ENCODE assay signal across 8 cellular contexts in the genomic region with DNA sequence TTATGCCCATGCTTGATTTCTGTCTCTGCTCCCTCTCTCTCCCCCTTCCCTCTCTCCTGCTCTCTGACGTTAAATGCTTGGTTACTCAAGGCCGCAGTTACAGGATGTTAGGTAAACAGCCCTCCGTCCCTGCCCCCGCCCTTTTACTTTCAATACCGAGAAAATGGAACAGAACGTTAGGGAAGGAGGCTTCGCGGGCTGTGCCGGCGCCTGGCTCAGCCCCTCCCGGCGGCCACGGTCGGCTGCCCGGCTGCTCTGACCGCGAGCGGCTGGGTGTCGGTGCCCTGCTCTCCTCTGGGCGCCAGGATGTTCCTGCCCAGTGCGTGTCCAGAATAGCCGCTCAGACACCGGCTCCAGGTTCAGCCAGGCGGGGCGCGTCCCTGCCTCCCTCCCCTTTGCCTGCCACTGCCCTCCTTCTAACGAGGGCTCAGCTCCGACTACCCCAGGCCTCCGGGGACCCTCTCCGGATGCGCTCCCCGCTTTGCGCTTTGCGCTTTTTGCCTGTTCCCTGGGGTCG.
DNase-seq lines count a peak whose midpoint lies in the region; ATAC-seq and TF ChIP-seq lines count a peak whose summit lies in the region.

No MANE protein-coding gene starts in this region.

- no peak for TF ChIP-seq CTCF in mesothelial cell of epicardium (IDR thresholded peaks at IDR 0.05; ENCODE audit: unreplicated experiment)

- H3K36me3 Mint-ChIP-seq in dendritic cell treated with granulocyte-macrophage colony-stimulating factor and Interleukin-4, amounts not matched to agents 40 ng/mL and 50 ng/mL, for 4 days (ENCODE audit: low read depth): no peaks in the 10 kb centered on the region
- no peaks in the 10 kb centered on the region for H3K36me3 Mint-ChIP-seq in mesothelial cell of epicardium

- DNase-seq in AG08395 (ENCODE audit: low spot score) (peak; percentile 33), NCI-H748 (lab: John Stamatoyannopoulos, UW; ENCODE audit: unreplicated experiment) (peak; percentile 82), mesothelial cell of epicardium (ENCODE audit: low spot score in 2 of 2, unreplicated experiment in 2 of 2) (peak in 1 of 2 experiments; percentile 49), OCI-M2 (lab: John Stamatoyannopoulos, UW; ENCODE audit: unreplicated experiment) (no peak)

- intact Hi-C loops in dendritic cell treated with granulocyte-macrophage colony-stimulating factor and Interleukin-4, amounts not matched to agents 40 ng/mL and 50 ng/mL, for 4 days (cut with micrococcal nuclease): no loop called here

- H3K27ac Mint-ChIP-seq in dendritic cell treated with granulocyte-macrophage colony-stimulating factor and Interleukin-4, amounts not matched to agents 40 ng/mL and 50 ng/mL, for 4 days: no peak overlapping the region
- H3K27ac Mint-ChIP-seq in mesothelial cell of epicardium: no peak overlapping the region

- ATAC-seq in GM18505 (IDR thresholded peaks at IDR 0.05; ENCODE audit: unreplicated experiment) (peak; percentile 86), HG03025 (IDR thresholded peaks at IDR 0.05; ENCODE audit: low FRiP score, unreplicated experiment) (peak; percentile 78), HG03439 (IDR thresholded peaks at IDR 0.05; ENCODE audit: unreplicated experiment) (no peak)

- H3K4me3 Mint-ChIP-seq in dendritic cell treated with granulocyte-macrophage colony-stimulating factor and Interleukin-4, amounts not matched to agents 40 ng/mL and 50 ng/mL, for 4 days: peak overlapping the region; percentile 49
- H3K4me3 Mint-ChIP-seq in mesothelial cell of epicardium: peak overlapping the region; percentile 60

- peaks cover 19% of the 10 kb centered on the region for H3K27me3 Mint-ChIP-seq in dendritic cell treated with granulocyte-macrophage colony-stimulating factor and Interleukin-4, amounts not matched to agents 40 ng/mL and 50 ng/mL, for 4 days
- peaks cover 42% of the 10 kb centered on the region for H3K27me3 Mint-ChIP-seq in mesothelial cell of epicardium (ENCODE audit: low read depth)

- TF ChIP-seq POLR2A in GM18505 (IDR thresholded peaks at IDR 0.05; ENCODE audit: borderline replicate concordance, extremely low read depth, insufficient read depth, insufficient read length): no peak

- H3K4me1 Mint-ChIP-seq in dendritic cell treated with granulocyte-macrophage colony-stimulating factor and Interleukin-4, amounts not matched to agents 40 ng/mL and 50 ng/mL, for 4 days (ENCODE audit: low read depth): peaks cover 8% of the 10 kb centered on the region
- peaks cover 3% of the 10 kb centered on the region for H3K4me1 Mint-ChIP-seq in mesothelial cell of epicardium

- H3K9me3 Mint-ChIP-seq in dendritic cell treated with granulocyte-macrophage colony-stimulating factor and Interleukin-4, amounts not matched to agents 40 ng/mL and 50 ng/mL, for 4 days: no peaks in the 10 kb centered on the region
- no peaks in the 10 kb centered on the region for H3K9me3 Mint-ChIP-seq in mesothelial cell of epicardium
